Comparison of ENCODE assay signal across 10 cellular contexts in the genomic region with DNA sequence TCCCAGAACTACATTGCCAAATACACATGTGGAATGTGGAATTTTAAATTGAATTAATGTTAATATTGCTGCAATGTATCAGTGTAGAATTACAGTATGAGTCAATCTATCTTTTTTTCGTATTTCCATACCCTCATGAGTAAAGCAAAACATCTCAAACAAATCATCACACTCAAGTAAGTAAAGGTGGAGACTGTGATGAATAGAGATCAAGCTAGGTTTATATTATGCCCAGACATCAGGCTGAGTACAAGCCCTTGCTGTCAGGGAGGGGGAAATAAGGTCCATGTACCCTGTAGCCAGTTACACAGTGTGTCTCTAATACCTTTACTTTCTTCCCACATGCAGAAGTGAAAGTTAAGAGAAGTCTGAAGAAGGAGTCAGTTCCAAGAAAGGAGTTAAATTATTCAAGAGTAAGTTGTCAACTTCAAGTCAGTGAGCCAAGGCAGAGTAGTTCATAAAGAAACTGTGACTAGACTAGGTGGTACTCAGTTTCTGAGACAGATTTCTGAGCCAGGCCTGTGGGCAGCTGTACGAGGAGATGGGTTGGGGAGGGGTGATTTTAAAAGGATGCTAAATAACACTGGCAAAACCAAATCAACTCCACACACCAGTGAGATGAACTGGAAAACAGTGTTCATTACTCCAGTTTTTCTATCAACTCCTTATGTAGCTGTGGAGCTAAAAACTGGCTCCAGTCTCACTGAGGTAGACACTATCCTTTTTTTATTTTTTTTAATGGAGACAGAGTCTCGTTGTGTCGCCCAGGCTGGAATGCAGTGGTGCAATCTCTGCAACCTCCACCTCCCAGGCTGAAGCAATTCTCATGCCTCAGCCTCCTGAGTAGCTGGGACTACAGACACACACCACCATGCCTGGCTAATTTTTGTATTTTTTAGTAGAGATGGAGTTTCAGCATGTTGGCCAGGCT. TPM values are rescaled to one million over a fixed set of nuclear protein-coding genes. Genes with fewer than 3 reads are reported as not detected.
A peak's percentile ranks its signal among the peaks of the same experiment; 100 is the strongest.
DNase-seq lines count a peak whose midpoint lies in the region; ATAC-seq and TF ChIP-seq lines count a peak whose summit lies in the region.
"Had no signal": no experiment of that assay in that cellular context is flagged by ENCODE, and none has a peak within 500 bp of the region (broad histone marks: within the 10 kb centered on the region; RNA-seq: fewer than 3 reads in every experiment).

No MANE protein-coding gene starts in this region.

- H3K27me3 ChIP-seq in BE2C = no peaks in the 10 kb centered on the region; the same call in 1 of the 2 replicates

- no peaks in the 10 kb centered on the region for H3K9me3 ChIP-seq in BE2C
- H3K9me3 ChIP-seq: thoracic aorta had no signal

- no peaks in the 10 kb centered on the region for H3K36me3 ChIP-seq in BE2C
- H3K36me3 ChIP-seq: thoracic aorta had no signal

- POLR2A ChIA-PET in HEK293T (lab: Yijun Ruan, JAX) = no interaction called here

- peak; percentile 36 for DNase-seq in fibroblast of mammary gland (ENCODE audit: low read depth)
- DNase-seq in BE2C = no peak
- DNase-seq in head of caudate nucleus = no peak
- no peak for DNase-seq in NCI-H2029 (lab: John Stamatoyannopoulos, UW)
- no peak for DNase-seq in HEK293T (ENCODE audit: extremely low spot score)

- H3K4me1 ChIP-seq in BE2C = no peaks in the 10 kb centered on the region

- CTCF ChIA-PET in HEK293T (lab: Yijun Ruan, JAX) = no interaction called here

- no peak for TF ChIP-seq CTCF in fibroblast of mammary gland (conservative IDR thresholded peaks at IDR 0.05; ENCODE audit: control insufficient read depth, insufficient read depth, low read depth, low read length)
- no peak for TF ChIP-seq CTCF in BE2C (IDR thresholded peaks at IDR 0.05; ENCODE audit: low read depth, low read length)

- no peak overlapping the region for H3K4me3 ChIP-seq in fibroblast of mammary gland (ENCODE audit: control insufficient read depth, low read depth, low read length)
- H3K4me3 ChIP-seq in BE2C (ENCODE audit: low read depth, low read length) = no peak overlapping the region
- H3K4me3 ChIP-seq: thoracic aorta had no signal

- peak; percentile 60 for ATAC-seq in GM18520 (IDR thresholded peaks at IDR 0.05; ENCODE audit: unreplicated experiment)
- peak; percentile 73 for ATAC-seq in GM21717 (IDR thresholded peaks at IDR 0.05; ENCODE audit: unreplicated experiment)
- ATAC-seq in HG03575 (IDR thresholded peaks at IDR 0.05; ENCODE audit: extremely low read depth, insufficient number of reproducible peaks, low FRiP score, unreplicated experiment) = peak; percentile 59
- ATAC-seq: Right ventricle myocardium inferior had no signal

- intact Hi-C loops in head of caudate nucleus (cut with DNase I) = no loop called here

TF ChIP-seq in HEK293T, 16 proteins besides CTCF, POLR2A, EP300 and RAD21:
- TF ChIP-seq CTBP1 (IDR thresholded peaks at IDR 0.05; ENCODE audit: borderline replicate concordance) (no peak), BHLHE40 (IDR thresholded peaks at IDR 0.05; ENCODE audit: borderline replicate concordance) (no peak), ZNF384 (IDR thresholded peaks at IDR 0.05) (no peak), LEF1 (IDR thresholded peaks at IDR 0.05; ENCODE audit: borderline replicate concordance) (no peak), SUZ12 (IDR thresholded peaks at IDR 0.05) (no peak), FOXA1 (IDR thresholded peaks at IDR 0.05) (no peak)

RNA-seq across cellular contexts. Expression of a gene that starts 23.8 kb away (rescaled TPM):
- polyA plus RNA-seq in BE2C (2012; ENCODE audit: insufficient read depth, insufficient read length, low read depth) = 12.4 TPM
